ENCODE assay signal across 8 cellular contexts in genomic region chr3:52052831-52053306, GRCh38. TPM values are rescaled to one million over a fixed set of nuclear protein-coding genes. Genes with fewer than 3 reads are reported as not detected.
DNase-seq lines count a peak whose midpoint lies in the region; ATAC-seq and TF ChIP-seq lines count a peak whose summit lies in the region.

No MANE protein-coding gene starts in this region.

- H3K9me3 ChIP-seq in IMR-90 (ENCODE audit: control insufficient read depth, insufficient read depth, low read length), result no peaks in the 10 kb centered on the region

- H3K9ac ChIP-seq in IMR-90 (ENCODE audit: low read depth, low read length), result peak overlapping the region; percentile 52

- ATAC-seq in IMR-90 (ENCODE audit: low read depth), result peak; percentile 41
- no peak for ATAC-seq in stimulated activated naive CD8-positive, alpha-beta T cell treated with anti-CD3 and anti-CD28 coated beads, Interleukin-15, Interleukin-2, amounts not matched to agents 100 U/mL and 50 U/mL, for 24 hours
- ATAC-seq in GM19395 (IDR thresholded peaks at IDR 0.05; ENCODE audit: unreplicated experiment), result no peak

- TF ChIP-seq CTCF in BJ (IDR thresholded peaks at IDR 0.05; ENCODE audit: insufficient read depth, low read depth, low read length) (peak; percentile 66), IMR-90 (conservative IDR thresholded peaks at IDR 0.05; ENCODE audit: low read depth, low read length) (peak; percentile 64)

- peaks cover 12 to 77% of the 10 kb centered on the region in 2 experiments for H3K79me1 ChIP-seq in IMR-90 (ENCODE audit: low read depth in 1 of 2, low read length in 2 of 2)

- peak overlapping the region; percentile 93; the same call in 1 of the 3 replicates for H2BK15ac ChIP-seq in IMR-90 (ENCODE audit: low read depth, low read length)

- H4K5ac ChIP-seq in IMR-90 (ENCODE audit: low read depth, low read length), result peak overlapping the region; percentile 70

- peak overlapping the region; percentile 64 for H2BK5ac ChIP-seq in IMR-90 (ENCODE audit: low read depth, low read length, poor library complexity, severe bottlenecking)

- peaks cover 19% of the 10 kb centered on the region for H3K9me1 ChIP-seq in IMR-90 (ENCODE audit: insufficient read depth, low read length)

- H3K23ac ChIP-seq in IMR-90 (ENCODE audit: low read depth, low read length), result peak overlapping the region; percentile 79

- H3K4me3 ChIP-seq in BJ (ENCODE audit: low read depth, low read length) (peak overlapping the region; percentile 31), IMR-90 (ENCODE audit: insufficient read depth, low read depth, low read length) (no peak overlapping the region)

- DNase-seq in BJ (ENCODE audit: low read depth), result peak; percentile 31
- DNase-seq in IMR-90, result peak; percentile 77
- peak; percentile 20 for DNase-seq in activated CD4-positive, alpha-beta T cell treated with anti-CD3 and anti-CD28 coated beads, Interleukin-2, amount 50 U/mL, for 1 hour
- peak; percentile 68 for DNase-seq in epidermal melanocyte (ENCODE audit: insufficient read length, low spot score)
- peak; percentile 83 for DNase-seq in midbrain (lab: John Stamatoyannopoulos, UW)
- DNase-seq in stimulated activated naive CD8-positive, alpha-beta T cell treated with anti-CD3 and anti-CD28 coated beads, Interleukin-15, Interleukin-2, amounts not matched to agents 100 U/mL and 50 U/mL, for 24 hours, result peak; percentile 57
- DNase-seq in LoVo (ENCODE audit: low spot score), result no peak

- CTCF ChIA-PET in BJ (lab: Yijun Ruan, JAX) (interaction anchor here (0.7 to 12.6 kb wide), 30 partner anchors 9 to 166 kb away, joined by 3 to 179 read pairs (median 4); partner anchors contain the start of genes POC1A, RPL29 and RRP9), IMR-90 (lab: Yijun Ruan, JAX) (interaction anchor here (0.6 to 4.1 kb wide), 6 partner anchors 11 to 167 kb away, joined by 3 to 28 read pairs (median 4); no protein-coding TSS in a partner anchor)

- H2BK20ac ChIP-seq in IMR-90 (ENCODE audit: low read depth, low read length), result peak overlapping the region; percentile 83; the same call in 1 of the 2 replicates

- H3K56ac ChIP-seq in IMR-90 (ENCODE audit: extremely low read depth, insufficient read depth, low read length), result peak overlapping the region; percentile 48

- H3K36me3 ChIP-seq in BJ (ENCODE audit: control insufficient read depth, insufficient read depth, low read length), result peaks cover 32% of the 10 kb centered on the region
- peaks cover 30% of the 10 kb centered on the region for H3K36me3 ChIP-seq in IMR-90 (ENCODE audit: control insufficient read depth, insufficient read depth, low read length)

- no peak for TF ChIP-seq POLR2A in IMR-90 (IDR thresholded peaks at IDR 0.05; ENCODE audit: low read depth, low read length)

- H2AK5ac ChIP-seq in IMR-90 (ENCODE audit: low read depth, low read length), result peak overlapping the region; percentile 91

- peak overlapping the region; percentile 66 for H2BK120ac ChIP-seq in IMR-90 (ENCODE audit: low read depth, low read length)

- WGBS in IMR-90 (ENCODE audit: extremely low coverage in 2 of 2, insufficient read length in 1 of 2), 2 experiments, result 0% methylated on average over 4 of the region's 10 CpGs; no CpG with 5 or more reads in 1 of the 2 experiments

- H4K8ac ChIP-seq in IMR-90 (ENCODE audit: low read depth in 2 of 2, low read length in 2 of 2), result peak overlapping the region; percentile 88 to 96

- no TSS peak for BruUV-seq in IMR-90 (replicated peaks; lab: Mats Ljungman, UMichigan)

- H3K27me3 ChIP-seq in BJ (ENCODE audit: control insufficient read depth, insufficient read depth, low read length) (no peaks in the 10 kb centered on the region), IMR-90 (ENCODE audit: control insufficient read depth, insufficient read depth, low read length) (no peaks in the 10 kb centered on the region)

- in situ Hi-C loops in IMR-90 (cut with MboI; ENCODE audit: low sequenced_read_pairs), result no loop called here

- H3K4ac ChIP-seq in IMR-90 (ENCODE audit: low read depth, low read length), result peak overlapping the region; percentile 91

- peak overlapping the region; percentile 70 for H3K27ac ChIP-seq in IMR-90 (ENCODE audit: insufficient read depth, low read length)

- peaks cover 34% of the 10 kb centered on the region for H3K4me1 ChIP-seq in IMR-90 (ENCODE audit: control insufficient read depth, insufficient read depth, low read length)

- H2AK9ac ChIP-seq in IMR-90 (replicated peaks; ENCODE audit: low read depth, low read length, poor library complexity), result peak overlapping the region; percentile 94

- dilution Hi-C loops in IMR-90 (cut with HindIII; ENCODE audit: low sequenced_read_pairs, unreplicated experiment), result no loop called here

- H3K14ac ChIP-seq in IMR-90 (replicated peaks; ENCODE audit: low read depth, low read length), result peak overlapping the region; percentile 86

- TF ChIP-seq RAD21 in IMR-90 (IDR thresholded peaks at IDR 0.05; ENCODE audit: low read length), result peak; percentile 66

- H4K91ac ChIP-seq in IMR-90 (ENCODE audit: insufficient read depth, low read depth, low read length), result peak overlapping the region; percentile 77

- H4K20me1 ChIP-seq in IMR-90 (ENCODE audit: insufficient read depth, low read length), result peaks cover 11% of the 10 kb centered on the region; the same call in 1 of the 2 replicates

- POLR2A ChIA-PET in BJ (lab: Charles Lee), result interaction anchor here (0.6 kb wide), 1 partner anchor 110 kb away, joined by 23 read pairs; no protein-coding TSS in a partner anchor
- POLR2A ChIA-PET in IMR-90 (lab: Charles Lee; ENCODE audit: unreplicated experiment), result no interaction called here

- peak overlapping the region; percentile 84 for H2AFZ ChIP-seq in IMR-90 (replicated peaks; ENCODE audit: low read length, poor library complexity)

- peak overlapping the region; percentile 19; the same call in 1 of the 2 replicates for H3K18ac ChIP-seq in IMR-90 (ENCODE audit: low read depth, low read length)

- peak overlapping the region; percentile 65 for H3K4me2 ChIP-seq in IMR-90 (ENCODE audit: low read depth, low read length)

- intact Hi-C loops in IMR-90 (cut with micrococcal nuclease), result loop anchor here (1.0 kb wide), 1 partner anchor 49 kb away; no protein-coding TSS in a partner anchor

TF ChIP-seq in IMR-90, 13 proteins besides CTCF, POLR2A, EP300 and RAD21:
- TF ChIP-seq FOS (IDR thresholded peaks at IDR 0.05; ENCODE audit: low read depth, low read length) (no peak), MXI1 (IDR thresholded peaks at IDR 0.05; ENCODE audit: borderline replicate concordance, low read depth, low read length) (no peak), MAZ (IDR thresholded peaks at IDR 0.05; ENCODE audit: borderline replicate concordance, low read depth, low read length) (peak; percentile 33; the same call in 1 of the 2 replicates), BHLHE40 (IDR thresholded peaks at IDR 0.05; ENCODE audit: low read depth, low read length) (0 out of 2 replicates have a peak, but pooled peaks have one; percentile 7), SMC3 (IDR thresholded peaks at IDR 0.05; ENCODE audit: low read depth, low read length) (peak; percentile 70)

RNA-seq across cellular contexts. Expression of gene DUSP7, which starts 3.5 kb away (rescaled TPM):
- polyA plus RNA-seq in BJ (2011; rRNA removed), result 25.7 and 37.0 TPM in 2 replicates
- 38.8 and 67.7 TPM in 2 replicates for polyA minus RNA-seq in BJ (2011; rRNA and poly(A)+ RNA removed)
- 9.3 and 9.7 TPM in 2 replicates for total RNA-seq in IMR-90 (2012; rRNA removed)
- polyA plus RNA-seq in IMR-90 (2012; rRNA removed), result 24.0 and 27.8 TPM in 2 replicates
- 10.9 and 26.7 TPM in 2 replicates for polyA plus RNA-seq in IMR-90 (2012; cell fraction: cytosol; rRNA removed)
- 8.9 and 16.8 TPM in 2 replicates for polyA plus RNA-seq in IMR-90 (2012; cell fraction: nucleus; rRNA removed; ENCODE audit: low replicate concordance)

RNA-seq across cellular contexts. Expression of gene RPL29, which starts 57.2 kb away (rescaled TPM):
- polyA plus RNA-seq in BJ (2011; rRNA removed), result 1,978 and 2,324 TPM in 2 replicates
- polyA minus RNA-seq in BJ (2011; rRNA and poly(A)+ RNA removed), result 601 and 981 TPM in 2 replicates
- total RNA-seq in IMR-90 (2012; rRNA removed), result 1,798 and 2,081 TPM in 2 replicates
- polyA plus RNA-seq in IMR-90 (2012; rRNA removed), result 2,126 and 2,187 TPM in 2 replicates
- polyA plus RNA-seq in IMR-90 (2012; cell fraction: cytosol; rRNA removed), result 1,284 and 2,643 TPM in 2 replicates
- 510 and 968 TPM in 2 replicates for polyA plus RNA-seq in IMR-90 (2012; cell fraction: nucleus; rRNA removed; ENCODE audit: low replicate concordance)
